29 cellular contexts compared by ENCODE assay signal in genomic region chr5:9390128-9390527, GRCh38.
"Had no signal": no experiment of that assay in that cellular context is flagged by ENCODE, and none has a peak within 500 bp of the region (broad histone marks: within the 10 kb centered on the region; RNA-seq: fewer than 3 reads in every experiment).

No MANE protein-coding gene starts in this region.

- H3K36me3 ChIP-seq: colonic mucosa, esophagus muscularis mucosa, esophagus squamous epithelium, gastrocnemius medialis, gastroesophageal sphincter, heart left ventricle, heart right ventricle had no signal

- H3K27me3 ChIP-seq: colonic mucosa, dorsolateral prefrontal cortex, esophagus muscularis mucosa, esophagus squamous epithelium, foreskin keratinocyte, gastrocnemius medialis, gastroesophageal sphincter, heart left ventricle, heart right ventricle, hepatocyte had no signal

- H3K9me3 Mint-ChIP-seq: dendritic cell treated with granulocyte-macrophage colony-stimulating factor and Interleukin-4, amounts not matched to agents 40 ng/mL and 50 ng/mL, for 4 days; endodermal cell had no signal

- H3K4me2 ChIP-seq: hepatocyte had no signal

- H3K27me3 Mint-ChIP-seq: dendritic cell treated with granulocyte-macrophage colony-stimulating factor and Interleukin-4, amounts not matched to agents 40 ng/mL and 50 ng/mL, for 4 days; effector memory CD8-positive, alpha-beta T cell had no signal

- ATAC-seq: effector memory CD8-positive, alpha-beta T cell; esophagus mucosa; foreskin keratinocyte; gastrocnemius medialis; gastroesophageal sphincter; heart left ventricle; heart right ventricle had no signal

- H3K9me3 ChIP-seq: colonic mucosa, esophagus muscularis mucosa, esophagus squamous epithelium, gastrocnemius medialis, gastroesophageal sphincter, heart left ventricle, heart right ventricle had no signal

- DNase-seq: colonic mucosa; cortex of kidney; dermis blood vessel endothelial cell; dorsolateral prefrontal cortex; effector CD4-positive, alpha-beta T cell; effector CD8-positive, alpha-beta T cell; effector memory CD4-positive, alpha-beta T cell; effector memory CD8-positive, alpha-beta T cell; endodermal cell; erythroblast; esophagus squamous epithelium; foreskin fibroblast; foreskin keratinocyte; foreskin melanocyte; gastrocnemius medialis; glutamatergic neuron; head of caudate nucleus; heart left ventricle; heart right ventricle had no signal

- H3K27ac ChIP-seq: colonic mucosa, coronary artery, dorsolateral prefrontal cortex, epithelial cell of prostate, esophagus muscularis mucosa, esophagus squamous epithelium, foreskin keratinocyte, gastrocnemius medialis, gastroesophageal sphincter, hepatocyte had no signal

- H3K4me3 Mint-ChIP-seq: dendritic cell treated with granulocyte-macrophage colony-stimulating factor and Interleukin-4, amounts not matched to agents 40 ng/mL and 50 ng/mL, for 4 days; effector memory CD8-positive, alpha-beta T cell; endodermal cell had no signal

- H3K27ac Mint-ChIP-seq: dendritic cell treated with granulocyte-macrophage colony-stimulating factor and Interleukin-4, amounts not matched to agents 40 ng/mL and 50 ng/mL, for 4 days; effector memory CD8-positive, alpha-beta T cell; endodermal cell had no signal

- H3K4me1 ChIP-seq: colonic mucosa, esophagus muscularis mucosa, foreskin keratinocyte, gastrocnemius medialis, gastroesophageal sphincter had no signal

- H3K4me3 ChIP-seq: colonic mucosa, coronary artery, dorsolateral prefrontal cortex, esophagus muscularis mucosa, esophagus squamous epithelium, gastrocnemius medialis, gastroesophageal sphincter, heart left ventricle, heart right ventricle, hepatocyte had no signal

- FAIRE-seq: endometrium, endothelial cell of umbilical vein, frontal cortex had no signal

- H3K4me1 Mint-ChIP-seq: endodermal cell had no signal

- H2AFZ ChIP-seq: hepatocyte had no signal
